In genomic region chr18:657998-658946, GRCh38 we compare ENCODE assay signal across 1 cellular context.
TF ChIP-seq lines count a peak whose summit lies in the region.

No MANE protein-coding gene starts in this region.

TF ChIP-seq in HepG2, 621 proteins besides CTCF, POLR2A, EP300 and RAD21 (continued from another document and continues in another):
- TF ChIP-seq NFE2L2 (IDR thresholded peaks at IDR 0.05; ENCODE audit: low read length) (no peak), FOSL2 (CRISPR knock-in tag; IDR thresholded peaks at IDR 0.05) (peak; percentile 51), ZMYM3 (CRISPR knock-in tag; IDR thresholded peaks at IDR 0.05) (no peak; the same call in 1 of the 2 replicates), MED8 (CRISPR knock-in tag; IDR thresholded peaks at IDR 0.05; ENCODE audit: insufficient replicate concordance) (peak; percentile 84), MLLT10 (CRISPR knock-in tag; IDR thresholded peaks at IDR 0.05) (no peak), ZBTB7A (CRISPR knock-in tag; IDR thresholded peaks at IDR 0.05) (no peak), AGO2 (optimal IDR thresholded peaks at IDR 0.05; ENCODE audit: low read depth, low read length) (peak; percentile 95), RELA (CRISPR knock-in tag; IDR thresholded peaks at IDR 0.05) (0 out of 2 replicates have a peak, but pooled peaks have one; percentile 73), ZNF501 (CRISPR knock-in tag; IDR thresholded peaks at IDR 0.05) (peak; percentile 75; the same call in 1 of the 2 replicates), ZBTB43 (CRISPR knock-in tag; conservative IDR thresholded peaks at IDR 0.05) (0 out of 2 replicates have a peak, but pooled peaks have one; percentile 27), ZFP36L1 (CRISPR knock-in tag; IDR thresholded peaks at IDR 0.05) (peak; percentile 95), ZNF780A (CRISPR knock-in tag; IDR thresholded peaks at IDR 0.05) (no peak), ZBTB14 (CRISPR knock-in tag; IDR thresholded peaks at IDR 0.05) (peak; percentile 51; the same call in 1 of the 2 replicates), EED (CRISPR knock-in tag; IDR thresholded peaks at IDR 0.05) (no peak; the same call in 1 of the 2 replicates), NAIF1 (CRISPR knock-in tag; IDR thresholded peaks at IDR 0.05; ENCODE audit: borderline replicate concordance) (peak; percentile 93), ZNF292 (CRISPR knock-in tag; IDR thresholded peaks at IDR 0.05; ENCODE audit: borderline replicate concordance, low read depth) (0 out of 2 replicates have a peak, but pooled peaks have one; percentile 45), RXRB (CRISPR knock-in tag; IDR thresholded peaks at IDR 0.05; ENCODE audit: borderline replicate concordance) (peak; percentile 73; the same call in 1 of the 2 replicates), ZC3H4 (CRISPR knock-in tag; IDR thresholded peaks at IDR 0.05; ENCODE audit: borderline replicate concordance) (0 out of 2 replicates have a peak, but pooled peaks have one; percentile 21), ZNF75D (CRISPR knock-in tag; IDR thresholded peaks at IDR 0.05; ENCODE audit: borderline replicate concordance) (peak; percentile 68; the same call in 1 of the 2 replicates), ATF7-NPFF (CRISPR knock-in tag; IDR thresholded peaks at IDR 0.05; ENCODE audit: low read depth) (peak; percentile 66), MZF1 (CRISPR knock-in tag; IDR thresholded peaks at IDR 0.05; ENCODE audit: borderline replicate concordance) (no peak), ZFYVE20 (CRISPR knock-in tag; IDR thresholded peaks at IDR 0.05; ENCODE audit: borderline replicate concordance, low read depth) (0 out of 2 replicates have a peak, but pooled peaks have one; percentile 10), ZNF17 (CRISPR knock-in tag; IDR thresholded peaks at IDR 0.05) (0 out of 2 replicates have a peak, but pooled peaks have one; percentile 60), AHDC1 (CRISPR knock-in tag; IDR thresholded peaks at IDR 0.05; ENCODE audit: borderline replicate concordance) (peak; percentile 35; the same call in 1 of the 2 replicates), MXD1 (CRISPR knock-in tag; IDR thresholded peaks at IDR 0.05) (peak; percentile 62; the same call in 1 of the 2 replicates), RBAK (CRISPR knock-in tag; IDR thresholded peaks at IDR 0.05) (no peak), ZBTB8A (CRISPR knock-in tag; IDR thresholded peaks at IDR 0.05; ENCODE audit: borderline replicate concordance, low read depth) (no peak; the same call in 1 of the 2 replicates), POGK (CRISPR knock-in tag; conservative IDR thresholded peaks at IDR 0.05) (peak; percentile 58), HIC2 (CRISPR knock-in tag; IDR thresholded peaks at IDR 0.05; ENCODE audit: low read depth) (peak; percentile 39; the same call in 1 of the 2 replicates), NR0B2 (CRISPR knock-in tag; IDR thresholded peaks at IDR 0.05) (no peak), MXI1 (IDR thresholded peaks at IDR 0.05; ENCODE audit: borderline replicate concordance, low read depth, low read length) (peak; percentile 85; the same call in 2 of the 3 replicates), ZNF468 (CRISPR knock-in tag; IDR thresholded peaks at IDR 0.05) (peak; percentile 71; the same call in 1 of the 2 replicates), JDP2 (CRISPR knock-in tag; IDR thresholded peaks at IDR 0.05; ENCODE audit: borderline replicate concordance) (no peak; the same call in 1 of the 2 replicates), KDM5B (CRISPR knock-in tag; IDR thresholded peaks at IDR 0.05; ENCODE audit: borderline replicate concordance) (peak; percentile 79; the same call in 1 of the 2 replicates), HNF1A (IDR thresholded peaks at IDR 0.05; ENCODE audit: low read depth) (no peak), HNF1A (CRISPR knock-in tag; IDR thresholded peaks at IDR 0.05; ENCODE audit: borderline replicate concordance) (no peak; the same call in 1 of the 2 replicates), ZNF136 (CRISPR knock-in tag; IDR thresholded peaks at IDR 0.05; ENCODE audit: low read depth) (no peak), KDM6A (CRISPR knock-in tag; IDR thresholded peaks at IDR 0.05; ENCODE audit: low read depth) (no peak), BCL3 (CRISPR knock-in tag; IDR thresholded peaks at IDR 0.05) (no peak), ZNF484 (CRISPR knock-in tag; IDR thresholded peaks at IDR 0.05; ENCODE audit: borderline replicate concordance, low read depth) (0 out of 2 replicates have a peak, but pooled peaks have one; percentile 23), ZNF776 (CRISPR knock-in tag; IDR thresholded peaks at IDR 0.05) (no peak; the same call in none of the 2 replicates), THYN1 (CRISPR knock-in tag; IDR thresholded peaks at IDR 0.05; ENCODE audit: borderline replicate concordance, low read depth) (no peak; the same call in 1 of the 2 replicates)
